30 cellular contexts compared by ENCODE assay signal in the genomic region with DNA sequence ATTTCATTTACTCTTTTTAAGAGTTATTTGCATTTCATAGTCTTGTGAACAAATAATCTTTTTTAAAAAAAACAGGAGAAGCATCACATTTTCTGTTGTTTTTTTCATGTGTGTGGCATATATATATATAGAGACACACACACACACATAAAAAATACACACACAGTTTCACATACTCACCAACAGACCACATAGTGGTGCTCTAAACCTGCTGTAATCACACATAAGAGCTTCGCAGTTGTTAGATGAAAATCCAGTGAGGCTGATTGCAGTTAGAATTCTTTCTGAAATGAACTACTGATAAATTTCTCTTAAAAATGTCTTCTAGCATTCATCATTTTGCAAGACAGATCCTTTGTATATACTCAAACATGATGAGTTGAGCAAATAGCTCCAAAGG.
DNase-seq lines count a peak whose midpoint lies in the region; ATAC-seq and TF ChIP-seq lines count a peak whose summit lies in the region.
"Had no signal": no experiment of that assay in that cellular context is flagged by ENCODE, and none has a peak within 500 bp of the region (broad histone marks: within the 10 kb centered on the region; RNA-seq: fewer than 3 reads in every experiment).

No MANE protein-coding gene starts in this region.

- H4K20me1 ChIP-seq in neural cell (ENCODE audit: insufficient read depth), result no peaks in the 10 kb centered on the region

- TF ChIP-seq POLR2A in adrenal gland (IDR thresholded peaks at IDR 0.05), result no peak

- H3K36me3 ChIP-seq in RWPE2 (ENCODE audit: low read depth), result no peaks in the 10 kb centered on the region
- H3K36me3 ChIP-seq in neural cell (ENCODE audit: insufficient read depth, low read length), result no peaks in the 10 kb centered on the region
- H3K36me3 ChIP-seq in adrenal gland (replicated peaks in 1 of 2), result no peaks in the 10 kb centered on the region
- H3K36me3 ChIP-seq: esophagus squamous epithelium had no signal

- no peaks in the 10 kb centered on the region for H3K79me2 ChIP-seq in neural cell (replicated peaks; ENCODE audit: insufficient read depth, low read length)

- no peaks in the 10 kb centered on the region for H3K36me3 Mint-ChIP-seq in T-helper 2 cell treated with Interferon-gamma antibody and Interleukin-4, amounts not matched to agents 5 μg/mL and 100 μg/mL, for 36 hours (ENCODE audit: low read depth)
- H3K36me3 Mint-ChIP-seq: activated naive CD4-positive, alpha-beta T cell treated with anti-CD3 and anti-CD28 coated beads, Interleukin-2, amount 50 U/mL, for 72 hours; CD4-positive, CD25-positive, alpha-beta regulatory T cell; IgD-negative memory B cell; immature natural killer cell had no signal

- H3K4me3 Mint-ChIP-seq in T-helper 2 cell treated with Interferon-gamma antibody and Interleukin-4, amounts not matched to agents 5 μg/mL and 100 μg/mL, for 36 hours, result no peak overlapping the region
- H3K4me3 Mint-ChIP-seq: activated CD4-positive, alpha-beta T cell treated with anti-CD3 and anti-CD28 coated beads for 36 hours; activated CD8-positive, alpha-beta T cell treated with anti-CD3 and anti-CD28 coated beads, Interleukin-2, amount 10 ng/mL, durations not matched to agents 7 days and 5 days; CD4-positive, CD25-positive, alpha-beta regulatory T cell; IgD-negative memory B cell; immature natural killer cell; T-helper 17 cell had no signal

- no peaks in the 10 kb centered on the region for H3K27me3 ChIP-seq in RWPE2 (ENCODE audit: insufficient read depth, poor library complexity, severe bottlenecking)
- H3K27me3 ChIP-seq in neural cell (ENCODE audit: insufficient read depth, low read depth, low read length), result no peaks in the 10 kb centered on the region
- no peaks in the 10 kb centered on the region for H3K27me3 ChIP-seq in adrenal gland
- H3K27me3 ChIP-seq: esophagus squamous epithelium, testis had no signal

- H3K9me3 ChIP-seq in RWPE2 (ENCODE audit: severe bottlenecking), result no peaks in the 10 kb centered on the region
- no peaks in the 10 kb centered on the region for H3K9me3 ChIP-seq in neural cell (ENCODE audit: low read length)
- peaks cover 0 to 5% (median 0%) of the 10 kb centered on the region in 3 donors for H3K9me3 ChIP-seq in adrenal gland (replicated peaks in 1 of 3)
- H3K9me3 ChIP-seq: esophagus squamous epithelium, SK-N-SH, testis had no signal

- no peak overlapping the region for H3K27ac Mint-ChIP-seq in T-helper 2 cell treated with Interferon-gamma antibody and Interleukin-4, amounts not matched to agents 5 μg/mL and 100 μg/mL, for 36 hours
- H3K27ac Mint-ChIP-seq: activated CD4-positive, alpha-beta T cell treated with anti-CD3 and anti-CD28 coated beads for 36 hours; activated CD8-positive, alpha-beta T cell treated with anti-CD3 and anti-CD28 coated beads, Interleukin-2, amount 10 ng/mL, durations not matched to agents 7 days and 5 days; activated naive CD4-positive, alpha-beta T cell treated with anti-CD3 and anti-CD28 coated beads, Interleukin-2, amount 50 U/mL, for 72 hours; activated T-helper 2 cell treated with anti-CD3 and anti-CD28 coated beads, Interferon-gamma antibody, Interleukin-2, Interleukin-4, amounts not matched to agents 10 μg/mL and 5 μg/mL and 100 μg/mL, durations not matched to agents 14 hours and 24 hours and 36 hours; CD4-positive, CD25-positive, alpha-beta regulatory T cell; IgD-negative memory B cell; immature natural killer cell; T-helper 17 cell had no signal

- H3K4me1 ChIP-seq in RWPE2 (ENCODE audit: insufficient read depth, poor library complexity, severe bottlenecking) (no peaks in the 10 kb centered on the region), adrenal gland (replicated peaks in 1 of 2) (no peaks in the 10 kb centered on the region)
- H3K4me1 ChIP-seq: esophagus squamous epithelium, testis had no signal

- H3K27me3 Mint-ChIP-seq in T-helper 2 cell treated with Interferon-gamma antibody and Interleukin-4, amounts not matched to agents 5 μg/mL and 100 μg/mL, for 36 hours (ENCODE audit: low read depth), result no peaks in the 10 kb centered on the region
- H3K27me3 Mint-ChIP-seq: CD4-positive, CD25-positive, alpha-beta regulatory T cell; IgD-negative memory B cell; T-helper 17 cell had no signal

- H3K9ac ChIP-seq in neural cell (ENCODE audit: low read length), result no peak overlapping the region
- H3K9ac ChIP-seq: SK-N-SH had no signal

- TF ChIP-seq RAD21 in neural cell (conservative IDR thresholded peaks at IDR 0.05), result peak; percentile 90

- no peak overlapping the region for H3K4me3 ChIP-seq in RWPE2 (ENCODE audit: severe bottlenecking)
- H3K4me3 ChIP-seq in neural cell (ENCODE audit: low read length), result no peak overlapping the region
- H3K4me3 ChIP-seq in adrenal gland, result no peak overlapping the region
- H3K4me3 ChIP-seq: esophagus squamous epithelium, testis had no signal

- TF ChIP-seq CTCF in RWPE2 (IDR thresholded peaks at IDR 0.05; ENCODE audit: poor library complexity, severe bottlenecking) (peak; percentile 5), neural cell (IDR thresholded peaks at IDR 0.05; ENCODE audit: poor library complexity, severe bottlenecking) (peak; percentile 80), adrenal gland (IDR thresholded peaks at IDR 0.05) (no peak)

- 60 to 72% (median 63%) methylated on average over 1 of the region's 1 CpG for WGBS in adrenal gland, 4 donors

- H3K9me2 ChIP-seq in neural cell (ENCODE audit: insufficient read depth, low read length), result no peaks in the 10 kb centered on the region
- H3K9me2 ChIP-seq: SK-N-SH had no signal

- H3K27ac ChIP-seq in RWPE2 (ENCODE audit: poor library complexity, severe bottlenecking) (no peak overlapping the region), neural cell (ENCODE audit: low read length) (no peak overlapping the region), adrenal gland (no peak overlapping the region)
- H3K27ac ChIP-seq: 22Rv1, esophagus squamous epithelium had no signal

- ATAC-seq in RWPE2 (ENCODE audit: low read depth), result no peak
- ATAC-seq: activated CD4-positive, alpha-beta T cell treated with anti-CD3 and anti-CD28 coated beads for 36 hours; activated CD8-positive, alpha-beta T cell treated with anti-CD3 and anti-CD28 coated beads, Interleukin-2, amount 10 ng/mL, durations not matched to agents 7 days and 5 days; activated naive CD4-positive, alpha-beta T cell treated with anti-CD3 and anti-CD28 coated beads, Interleukin-2, amount 50 U/mL, for 72 hours; left lobe of liver; T-helper 17 cell had no signal

- H3F3A ChIP-seq in neural cell (ENCODE audit: insufficient read depth, low read length, poor library complexity, severe bottlenecking), result no peaks in the 10 kb centered on the region

- peaks cover 13% of the 10 kb centered on the region for H3K9me3 Mint-ChIP-seq in T-helper 2 cell treated with Interferon-gamma antibody and Interleukin-4, amounts not matched to agents 5 μg/mL and 100 μg/mL, for 36 hours

- H3K4me1 Mint-ChIP-seq in T-helper 2 cell treated with Interferon-gamma antibody and Interleukin-4, amounts not matched to agents 5 μg/mL and 100 μg/mL, for 36 hours (ENCODE audit: low read depth), result no peaks in the 10 kb centered on the region
- H3K4me1 Mint-ChIP-seq: activated CD4-positive, alpha-beta T cell treated with anti-CD3 and anti-CD28 coated beads for 36 hours; CD4-positive, CD25-positive, alpha-beta regulatory T cell; IgD-negative memory B cell; immature natural killer cell; T-helper 17 cell had no signal

- DNase-seq in DMS 273 (lab: John Stamatoyannopoulos, UW; ENCODE audit: unreplicated experiment) (peak; percentile 1), DMS 273 treated with DMSO at 0.1 percent for 48 hours (lab: John Stamatoyannopoulos, UW) (no peak), NCI-H1930 (lab: John Stamatoyannopoulos, UW) (peak; percentile 41 to 55), RWPE2 (ENCODE audit: low spot score) (no peak), adrenal gland (no peak), NCI-H2107 (lab: John Stamatoyannopoulos, UW) (no peak)
- DNase-seq in T-helper 2 cell treated with Interferon-gamma antibody and Interleukin-4, amounts not matched to agents 5 μg/mL and 100 μg/mL, for 36 hours (ENCODE audit: low spot score), result no peak
- DNase-seq: activated CD4-positive, alpha-beta T cell treated with anti-CD3 and anti-CD28 coated beads for 36 hours; activated CD8-positive, alpha-beta T cell treated with anti-CD3 and anti-CD28 coated beads, Interleukin-2, amount 10 ng/mL, durations not matched to agents 7 days and 5 days; caudate nucleus; CD4-positive, CD25-positive, alpha-beta regulatory T cell; dermis blood vessel endothelial cell; esophagus squamous epithelium; foreskin melanocyte; H7; immature natural killer cell; NCI-H1105 treated with DMSO at 0.1 percent for 48 hours; NCI-H774; nucleus accumbens; OCI-M1; SK-N-SH; stimulated activated naive CD4-positive, alpha-beta T cell treated with Interleukin-2 at 50 U/mL for 16 hours; T-helper 17 cell; testis had no signal

- no peak overlapping the region for H2AFZ ChIP-seq in neural cell (ENCODE audit: low read depth, low read length)

- no peak for TF ChIP-seq EP300 in neural cell (conservative IDR thresholded peaks at IDR 0.05; ENCODE audit: poor library complexity, severe bottlenecking)

- H3K4me2 ChIP-seq in neural cell (ENCODE audit: low read length), result no peak overlapping the region
- H3K4me2 ChIP-seq: SK-N-SH had no signal

- intact Hi-C loops in adrenal gland (cut with DNase I), result no loop called here

TF ChIP-seq in neural cell, 6 proteins besides CTCF, POLR2A, EP300 and RAD21 (continues in another document):
- TF ChIP-seq MXI1 (conservative IDR thresholded peaks at IDR 0.05; ENCODE audit: poor library complexity, severe bottlenecking), result no peak
- TF ChIP-seq, protein P1, sequence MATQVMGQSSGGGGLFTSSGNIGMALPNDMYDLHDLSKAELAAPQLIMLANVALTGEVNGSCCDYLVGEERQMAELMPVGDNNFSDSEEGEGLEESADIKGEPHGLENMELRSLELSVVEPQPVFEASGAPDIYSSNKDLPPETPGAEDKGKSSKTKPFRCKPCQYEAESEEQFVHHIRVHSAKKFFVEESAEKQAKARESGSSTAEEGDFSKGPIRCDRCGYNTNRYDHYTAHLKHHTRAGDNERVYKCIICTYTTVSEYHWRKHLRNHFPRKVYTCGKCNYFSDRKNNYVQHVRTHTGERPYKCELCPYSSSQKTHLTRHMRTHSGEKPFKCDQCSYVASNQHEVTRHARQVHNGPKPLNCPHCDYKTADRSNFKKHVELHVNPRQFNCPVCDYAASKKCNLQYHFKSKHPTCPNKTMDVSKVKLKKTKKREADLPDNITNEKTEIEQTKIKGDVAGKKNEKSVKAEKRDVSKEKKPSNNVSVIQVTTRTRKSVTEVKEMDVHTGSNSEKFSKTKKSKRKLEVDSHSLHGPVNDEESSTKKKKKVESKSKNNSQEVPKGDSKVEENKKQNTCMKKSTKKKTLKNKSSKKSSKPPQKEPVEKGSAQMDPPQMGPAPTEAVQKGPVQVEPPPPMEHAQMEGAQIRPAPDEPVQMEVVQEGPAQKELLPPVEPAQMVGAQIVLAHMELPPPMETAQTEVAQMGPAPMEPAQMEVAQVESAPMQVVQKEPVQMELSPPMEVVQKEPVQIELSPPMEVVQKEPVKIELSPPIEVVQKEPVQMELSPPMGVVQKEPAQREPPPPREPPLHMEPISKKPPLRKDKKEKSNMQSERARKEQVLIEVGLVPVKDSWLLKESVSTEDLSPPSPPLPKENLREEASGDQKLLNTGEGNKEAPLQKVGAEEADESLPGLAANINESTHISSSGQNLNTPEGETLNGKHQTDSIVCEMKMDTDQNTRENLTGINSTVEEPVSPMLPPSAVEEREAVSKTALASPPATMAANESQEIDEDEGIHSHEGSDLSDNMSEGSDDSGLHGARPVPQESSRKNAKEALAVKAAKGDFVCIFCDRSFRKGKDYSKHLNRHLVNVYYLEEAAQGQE (IDR thresholded peaks at IDR 0.05; ENCODE audit: borderline replicate concordance), result no peak

Comparison
In these comparisons a context has a peak if more than half of its experiments do, and no peak if none do; other contexts are left out.
1. DNase-seq: peak in DMS 273 (single experiment) and NCI-H1930 (2 of 2); none in DMS 273 treated with DMSO at 0.1 percent for 48 hours (single experiment), RWPE2 (single experiment), T-helper 2 cell treated with Interferon-gamma antibody and Interleukin-4, amounts not matched to agents 5 μg/mL and 100 μg/mL, for 36 hours (single experiment), adrenal gland (0 of 7) and NCI-H2107 (single experiment).
2. CTCF ChIP-seq: peak in RWPE2 (single experiment) and neural cell (single experiment); none in adrenal gland (0 of 6).